ENCODE assay signal across 14 cellular contexts in genomic region chr22:19626666-19627065, GRCh38.
DNase-seq lines count a peak whose midpoint lies in the region; TF ChIP-seq lines count a peak whose summit lies in the region.
"Had no signal": no experiment of that assay in that cellular context is flagged by ENCODE, and none has a peak within 500 bp of the region (broad histone marks: within the 10 kb centered on the region; RNA-seq: fewer than 3 reads in every experiment).

No MANE protein-coding gene starts in this region.

- H3K4me2 ChIP-seq in Karpas-422 (ENCODE audit: low read depth, low read length, poor library complexity, severe bottlenecking) = peak overlapping the region; percentile 60
- no peak overlapping the region for H3K4me2 ChIP-seq in neuronal stem cell (ENCODE audit: insufficient read depth, low read length, poor library complexity, severe bottlenecking)
- H3K4me2 ChIP-seq in smooth muscle cell = no peak overlapping the region
- H3K4me2 ChIP-seq: A549 had no signal

- H3K18ac ChIP-seq in neuronal stem cell (ENCODE audit: low read length) = no peak overlapping the region

- H2AK5ac ChIP-seq in neuronal stem cell (ENCODE audit: low read depth, low read length) = peak overlapping the region; percentile 77

- H2BK120ac ChIP-seq in neuronal stem cell (ENCODE audit: low read depth, low read length) = no peak overlapping the region

- H4K20me1 ChIP-seq in Karpas-422 (ENCODE audit: insufficient read depth, low read depth, low read length) = no peaks in the 10 kb centered on the region
- H4K20me1 ChIP-seq in smooth muscle cell (ENCODE audit: low read depth) = no peaks in the 10 kb centered on the region

- H2BK12ac ChIP-seq in neuronal stem cell (ENCODE audit: low read length) = no peak overlapping the region

- DNase-seq in NCI-H2171 treated with DMSO at 0.1 percent for 48 hours (lab: John Stamatoyannopoulos, UW) (peak; percentile 55), NCI-H2171 (lab: John Stamatoyannopoulos, UW) (no peak), Karpas-422 (peak; percentile 63), neuronal stem cell (ENCODE audit: low spot score) (no peak), suprapubic skin (ENCODE audit: low spot score in 2 of 2) (peak; percentile 18 to 62), smooth muscle cell (lab: John Stamatoyannopoulos, UW; ENCODE audit: unreplicated experiment) (no peak), superior temporal gyrus (ENCODE audit: extremely low spot score) (no peak)
- DNase-seq: AML-193; CD4-positive, alpha-beta T cell had no signal

- H2AFZ ChIP-seq in Karpas-422 (ENCODE audit: low read length) (peak overlapping the region; percentile 16), neuronal stem cell (ENCODE audit: low read length) (no peak overlapping the region), smooth muscle cell (ENCODE audit: low read depth) (no peak overlapping the region)

- H4K8ac ChIP-seq in neuronal stem cell (ENCODE audit: low read depth, low read length) = peak overlapping the region; percentile 9

- peak overlapping the region; percentile 98 for H3K27ac ChIP-seq in Karpas-422 (ENCODE audit: low read length)
- H3K27ac ChIP-seq in neuronal stem cell (replicated peaks; ENCODE audit: low read length) = no peak overlapping the region
- no peak overlapping the region for H3K27ac ChIP-seq in suprapubic skin
- no peak overlapping the region for H3K27ac ChIP-seq in smooth muscle cell (ENCODE audit: low read depth)
- H3K27ac ChIP-seq: 22Rv1, A549, C4-2B had no signal

- no CpG with 5 or more reads among the region's 4 CpGs for WGBS in neuronal stem cell (ENCODE audit: extremely low coverage in 2 of 2, insufficient read length in 2 of 2, insufficient replicate concordance in 1 of 2), 2 donors
- 73% methylated on average over 4 of the region's 4 CpGs for WGBS in suprapubic skin
- WGBS in smooth muscle cell (ENCODE audit: low lambda C conversion rate) = 81% methylated on average over 4 of the region's 4 CpGs

- H3F3A ChIP-seq in smooth muscle cell (ENCODE audit: low read depth) = no peaks in the 10 kb centered on the region

- no peak overlapping the region for H3K4ac ChIP-seq in neuronal stem cell (ENCODE audit: low read length)

- H3K4me3 ChIP-seq in Karpas-422 (ENCODE audit: low read length) (no peak overlapping the region), neuronal stem cell (ENCODE audit: low read length in 2 of 2) (no peak overlapping the region), suprapubic skin (no peak overlapping the region), smooth muscle cell (no peak overlapping the region)
- H3K4me3 ChIP-seq: A549, HAP-1 had no signal

- H3K36me3 ChIP-seq in Karpas-422 (ENCODE audit: insufficient read depth, low read length) (no peaks in the 10 kb centered on the region), neuronal stem cell (replicated peaks in 1 of 2; ENCODE audit: control insufficient read depth in 2 of 2, insufficient read depth in 2 of 2, low read length in 2 of 2) (no peaks in the 10 kb centered on the region), suprapubic skin (no peaks in the 10 kb centered on the region), smooth muscle cell (ENCODE audit: low read depth) (no peaks in the 10 kb centered on the region)
- H3K36me3 ChIP-seq: HAP-1 had no signal

- H2BK15ac ChIP-seq in neuronal stem cell (ENCODE audit: low read length) = no peak overlapping the region

- no peak for TF ChIP-seq CTCF in suprapubic skin (IDR thresholded peaks at IDR 0.05)
- TF ChIP-seq CTCF in smooth muscle cell (IDR thresholded peaks at IDR 0.05; ENCODE audit: borderline replicate concordance, insufficient read depth, poor library complexity, severe bottlenecking) = no peak

- TF ChIP-seq EP300 in suprapubic skin (IDR thresholded peaks at IDR 0.05) = no peak

- H3K14ac ChIP-seq in neuronal stem cell (ENCODE audit: low read length) = no peak overlapping the region

- H3K9ac ChIP-seq in Karpas-422 (ENCODE audit: low read length) (peak overlapping the region; percentile 66), neuronal stem cell (ENCODE audit: low read depth, low read length, poor library complexity) (no peak overlapping the region), smooth muscle cell (ENCODE audit: low read depth) (no peak overlapping the region)

- H3K27me3 ChIP-seq in Karpas-422 (ENCODE audit: low read length) = no peaks in the 10 kb centered on the region
- H3K27me3 ChIP-seq in neuronal stem cell (ENCODE audit: control insufficient read depth in 3 of 3, insufficient read depth in 3 of 3, low read depth in 1 of 3, low read length in 3 of 3) = peaks cover 0 to 18% (median 0%) of the 10 kb centered on the region in 3 experiments
- peaks cover 22% of the 10 kb centered on the region for H3K27me3 ChIP-seq in suprapubic skin
- no peaks in the 10 kb centered on the region for H3K27me3 ChIP-seq in smooth muscle cell (ENCODE audit: low read depth)

- H3K23ac ChIP-seq in neuronal stem cell (ENCODE audit: low read depth, low read length, poor library complexity) = peak overlapping the region; percentile 94

- H3K79me1 ChIP-seq in neuronal stem cell (ENCODE audit: low read depth, low read length) = no peaks in the 10 kb centered on the region

- H3K4me1 ChIP-seq in Karpas-422 (ENCODE audit: low read length) (peaks cover 69% of the 10 kb centered on the region), neuronal stem cell (ENCODE audit: control insufficient read depth in 2 of 2, insufficient read depth in 1 of 2, low read depth in 1 of 2, low read length in 2 of 2) (peaks cover 0 to 11% of the 10 kb centered on the region in 2 donors), suprapubic skin (no peaks in the 10 kb centered on the region), smooth muscle cell (ENCODE audit: low read depth) (peaks cover 5% of the 10 kb centered on the region)
- H3K4me1 ChIP-seq: A549, Caco-2, HAP-1 had no signal

- H3K9me3 ChIP-seq in Karpas-422 (ENCODE audit: low read length) (no peaks in the 10 kb centered on the region), neuronal stem cell (replicated peaks in 1 of 2; ENCODE audit: control insufficient read depth in 2 of 2, insufficient read depth in 1 of 2, low read depth in 1 of 2, low read length in 2 of 2) (no peaks in the 10 kb centered on the region), suprapubic skin (no peaks in the 10 kb centered on the region), smooth muscle cell (replicated peaks; ENCODE audit: low read depth) (no peaks in the 10 kb centered on the region)
- H3K9me3 ChIP-seq: A549, Caco-2, HAP-1 had no signal

- peak overlapping the region; percentile 71 for H2BK5ac ChIP-seq in neuronal stem cell (ENCODE audit: low read length)

- no peaks in the 10 kb centered on the region for H3K79me2 ChIP-seq in Karpas-422 (ENCODE audit: low read length)
- no peaks in the 10 kb centered on the region for H3K79me2 ChIP-seq in smooth muscle cell (ENCODE audit: low read depth)

- no peaks in the 10 kb centered on the region for H3K9me2 ChIP-seq in Karpas-422 (replicated peaks; ENCODE audit: insufficient read depth, low read length)

- no peak overlapping the region for H4K91ac ChIP-seq in neuronal stem cell (ENCODE audit: low read depth, low read length, poor library complexity)

- TF ChIP-seq POLR2A in suprapubic skin (IDR thresholded peaks at IDR 0.05) = no peak

Comparison
In these comparisons a context has a peak if more than half of its experiments do, and no peak if none do; other contexts are left out.
1. DNase-seq: peak in NCI-H2171 treated with DMSO at 0.1 percent for 48 hours (single experiment), Karpas-422 (single experiment) and suprapubic skin (2 of 2); none in NCI-H2171 (single experiment), neuronal stem cell (single experiment), smooth muscle cell (single experiment) and superior temporal gyrus (single experiment).